Comparison of ENCODE assay signal across 11 cellular contexts in genomic region chr1:248793592-248793991, GRCh38.
DNase-seq lines count a peak whose midpoint lies in the region; ATAC-seq lines count a peak whose summit lies in the region.
"Had no signal": no experiment of that assay in that cellular context is flagged by ENCODE, and none has a peak within 500 bp of the region (broad histone marks: within the 10 kb centered on the region; RNA-seq: fewer than 3 reads in every experiment).

No MANE protein-coding gene starts in this region.

- H3K36me3 Mint-ChIP-seq in memory B cell = peaks cover 16% of the 10 kb centered on the region

- no peak overlapping the region for H3K4me3 Mint-ChIP-seq in memory B cell

- peaks cover 15% of the 10 kb centered on the region for H3K9me3 Mint-ChIP-seq in memory B cell

- H3K4me1 Mint-ChIP-seq in memory B cell = peaks cover 20% of the 10 kb centered on the region

- peak overlapping the region; percentile 90 for H3K27ac Mint-ChIP-seq in memory B cell

- ATAC-seq in GM18909 (IDR thresholded peaks at IDR 0.05; ENCODE audit: poor library complexity, unreplicated experiment) (peak; percentile 91), GM21515 (IDR thresholded peaks at IDR 0.05; ENCODE audit: unreplicated experiment) (peak; percentile 78), HG03108 (IDR thresholded peaks at IDR 0.05; ENCODE audit: unreplicated experiment) (peak; percentile 86), memory B cell (ENCODE audit: low read depth) (no peak)

- H3K27me3 Mint-ChIP-seq in memory B cell = no peaks in the 10 kb centered on the region

- DNase-seq in memory B cell (ENCODE audit: low spot score in 2 of 2) (no peak), AML-193 (lab: John Stamatoyannopoulos, UW) (no peak), amniotic stem cell (lab: John Stamatoyannopoulos, UW) (no peak), dedifferentiated amniotic fluid mesenchymal stem cell (ENCODE audit: extremely low spot score) (no peak), foreskin melanocyte (no peak)
- DNase-seq: stimulated activated CD4-positive, alpha-beta T cell treated with anti-CD3 and anti-CD28 coated beads, Interleukin-1b, Interleukin-23, amount 100 ng/mL, for 48 hours; SW 1271; upper lobe of left lung had no signal
